14 cellular contexts compared by ENCODE assay signal in the genomic region with DNA sequence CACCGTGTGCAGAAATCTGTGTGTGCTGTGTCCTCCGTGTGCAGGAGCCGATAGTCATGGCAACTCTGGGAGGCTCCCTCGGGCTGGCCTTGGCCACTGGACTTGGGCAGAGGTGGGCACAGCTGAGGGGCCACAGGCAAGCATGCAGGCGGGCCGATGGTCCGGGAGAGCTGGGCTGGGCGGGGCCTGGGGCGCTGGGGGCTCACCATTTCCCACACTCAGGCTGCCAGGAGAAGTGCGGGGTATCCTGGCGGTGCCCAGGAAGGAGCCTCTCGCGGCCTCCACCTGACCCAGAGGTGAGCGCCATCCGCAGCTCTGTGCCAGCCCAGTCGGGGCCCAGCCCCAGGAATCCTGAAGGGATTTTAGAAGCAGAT. TPM values are rescaled to one million over a fixed set of nuclear protein-coding genes. Genes with fewer than 3 reads are reported as not detected.
DNase-seq lines count a peak whose midpoint lies in the region; ATAC-seq and TF ChIP-seq lines count a peak whose summit lies in the region.
"Had no signal": no experiment of that assay in that cellular context is flagged by ENCODE, and none has a peak within 500 bp of the region (broad histone marks: within the 10 kb centered on the region; RNA-seq: fewer than 3 reads in every experiment).

No MANE protein-coding gene starts in this region.

- DNase-seq in GM23248 (no peak), adrenal gland (peak in 3 of 7 donors; percentile 41 to 55 (median 49)), spleen (no peak), lower leg skin (ENCODE audit: low spot score in 2 of 2) (no peak), omental fat pad (ENCODE audit: low spot score) (no peak), T-cell (no peak)
- DNase-seq: naive thymus-derived CD8-positive, alpha-beta T cell; NCI-H146; NCI-H510A; small intestine had no signal

- no peaks in the 10 kb centered on the region for H3K9me2 ChIP-seq in GM23248 (ENCODE audit: insufficient read depth)

- H3K36me3 Mint-ChIP-seq in T-cell = no peaks in the 10 kb centered on the region
- H3K36me3 Mint-ChIP-seq: naive thymus-derived CD8-positive, alpha-beta T cell had no signal

- peak overlapping the region; percentile 88 for H3K27ac ChIP-seq in GM23248
- peak overlapping the region; percentile 66 to 93 (median 85) for H3K27ac ChIP-seq in adrenal gland
- peak overlapping the region; percentile 52 for H3K27ac ChIP-seq in layer of hippocampus (ENCODE audit: low read depth, low read length)
- peak overlapping the region in 7 of 8 donors; percentile 36 to 81 (median 68) for H3K27ac ChIP-seq in spleen

- 33 to 39% methylated on average over 7 of the region's 16 CpGs for WGBS in GM23248 (ENCODE audit: low coverage in 1 of 2, low lambda C conversion rate in 2 of 2, missing lambda C conversion rate in 2 of 2), 2 experiments
- WGBS in adrenal gland, 4 donors = 53 to 71% (median 63%) methylated on average over 7 to 16 of the region's 16 CpGs
- WGBS in spleen, 5 donors = 63 to 72% (median 65%) methylated on average over 8 to 16 of the region's 16 CpGs
- 43 to 61% methylated on average over 16 of the region's 16 CpGs for WGBS in lower leg skin, 2 donors

- POLR2A ChIA-PET in T-cell (lab: Charles Lee) = no interaction called here

- H3K36me3 ChIP-seq in GM23248 (ENCODE audit: low read depth) (no peaks in the 10 kb centered on the region), adrenal gland (replicated peaks in 1 of 2) (no peaks in the 10 kb centered on the region), spleen (no peaks in the 10 kb centered on the region)

- H2AFZ ChIP-seq in GM23248 = no peak overlapping the region

- H3K9ac ChIP-seq in GM23248 = peak overlapping the region; percentile 85

- H3K4me3 ChIP-seq in GM23248 (no peak overlapping the region), adrenal gland (peak overlapping the region in 1 of 4 donors; percentile 6), spleen (no peak overlapping the region), lower leg skin (ENCODE audit: low read depth, poor library complexity, severe bottlenecking) (no peak overlapping the region)

- H3K9me3 Mint-ChIP-seq in T-cell = no peaks in the 10 kb centered on the region
- H3K9me3 Mint-ChIP-seq: activated T-helper 1 cell treated with anti-CD3 and anti-CD28 coated beads, Interleukin-12 subunit alpha, Interleukin-12 subunit beta, Interleukin-2, Interleukin-4 antibody, amounts not matched to agents 30 ng/mL and 10 ng/mL and 1 ng/mL, durations not matched to agents 14 hours and 24 hours and 36 hours; dendritic cell treated with granulocyte-macrophage colony-stimulating factor and Interleukin-4, amounts not matched to agents 40 ng/mL and 50 ng/mL, for 4 days; naive thymus-derived CD8-positive, alpha-beta T cell had no signal

- H3K4me1 ChIP-seq in GM23248 (ENCODE audit: insufficient read depth) (peaks cover 43% of the 10 kb centered on the region), adrenal gland (replicated peaks in 1 of 2) (peaks cover 43 to 66% of the 10 kb centered on the region in 2 donors), spleen (peaks cover 23 to 78% (median 70%) of the 10 kb centered on the region in 6 donors)

- intact Hi-C loops in adrenal gland (cut with DNase I) = no loop called here
- intact Hi-C loops in spleen (cut with DNase I; ENCODE audit: low total_unique reads) = no loop called here
- intact Hi-C loops in lower leg skin (cut with DNase I; ENCODE audit: low total_unique reads) = no loop called here

- H3K79me2 ChIP-seq in GM23248 (ENCODE audit: insufficient read depth) = peaks cover 9% of the 10 kb centered on the region; the same call in 1 of the 2 replicates

- no peaks in the 10 kb centered on the region for H4K20me1 ChIP-seq in GM23248 (ENCODE audit: insufficient read depth)

- TF ChIP-seq POLR2A in adrenal gland (IDR thresholded peaks at IDR 0.05) = no peak
- no peak for TF ChIP-seq POLR2A in spleen (IDR thresholded peaks at IDR 0.05)
- no peak for TF ChIP-seq POLR2A in lower leg skin (IDR thresholded peaks at IDR 0.05)

- no peak overlapping the region for H3K4me3 Mint-ChIP-seq in T-cell
- H3K4me3 Mint-ChIP-seq: activated T-helper 1 cell treated with anti-CD3 and anti-CD28 coated beads, Interleukin-12 subunit alpha, Interleukin-12 subunit beta, Interleukin-2, Interleukin-4 antibody, amounts not matched to agents 30 ng/mL and 10 ng/mL and 1 ng/mL, durations not matched to agents 14 hours and 24 hours and 36 hours; naive thymus-derived CD8-positive, alpha-beta T cell had no signal

- no peak for ATAC-seq in GM21447 (IDR thresholded peaks at IDR 0.05; ENCODE audit: unreplicated experiment)
- no peak for ATAC-seq in omental fat pad (ENCODE audit: low FRiP score)
- no peak for ATAC-seq in T-cell (replicated peaks in 1 of 4)
- ATAC-seq: naive thymus-derived CD8-positive, alpha-beta T cell had no signal

- H3F3A ChIP-seq in GM23248 (ENCODE audit: insufficient read depth) = peaks cover 6% of the 10 kb centered on the region; the same call in 1 of the 2 replicates

- TF ChIP-seq CTCF in adrenal gland (IDR thresholded peaks at IDR 0.05) (no peak), spleen (IDR thresholded peaks at IDR 0.05 in 8 of 11, conservative IDR thresholded peaks at IDR 0.05 in 3 of 11) (no peak), lower leg skin (IDR thresholded peaks at IDR 0.05) (no peak), omental fat pad (IDR thresholded peaks at IDR 0.05) (no peak)

- CTCF ChIA-PET in T-cell (lab: Charles Lee) = no interaction called here

- peak overlapping the region; percentile 38 for H3K4me2 ChIP-seq in GM23248 (ENCODE audit: unreplicated experiment)

- H3K27me3 ChIP-seq in GM23248 (replicated peaks; ENCODE audit: insufficient read depth) (no peaks in the 10 kb centered on the region), adrenal gland (no peaks in the 10 kb centered on the region), layer of hippocampus (ENCODE audit: control insufficient read depth, insufficient read depth, low read length) (no peaks in the 10 kb centered on the region), spleen (replicated peaks in 1 of 7) (peaks cover 0 to 71% (median 20%) of the 10 kb centered on the region in 7 donors)

- H3K9me3 ChIP-seq in GM23248 (ENCODE audit: low read depth) = no peaks in the 10 kb centered on the region
- no peaks in the 10 kb centered on the region for H3K9me3 ChIP-seq in adrenal gland (replicated peaks in 1 of 3)
- H3K9me3 ChIP-seq in spleen = no peaks in the 10 kb centered on the region

- peaks cover 0 to 14% of the 10 kb centered on the region in 2 donors for H3K27me3 Mint-ChIP-seq in T-cell

- H3K27ac Mint-ChIP-seq in T-cell = no peak overlapping the region
- H3K27ac Mint-ChIP-seq: activated T-helper 1 cell treated with anti-CD3 and anti-CD28 coated beads, Interleukin-12 subunit alpha, Interleukin-12 subunit beta, Interleukin-2, Interleukin-4 antibody, amounts not matched to agents 30 ng/mL and 10 ng/mL and 1 ng/mL, durations not matched to agents 14 hours and 24 hours and 36 hours; dendritic cell treated with granulocyte-macrophage colony-stimulating factor and Interleukin-4, amounts not matched to agents 40 ng/mL and 50 ng/mL, for 4 days had no signal

- H3K4me1 Mint-ChIP-seq in T-cell = peaks cover 0 to 7% (median 5%) of the 10 kb centered on the region in 3 donors

- in situ Hi-C loops in GM23248 (cut with MboI) = no loop called here

RNA-seq across cellular contexts. Expression of a gene that starts 28.4 kb away (rescaled TPM):
- total RNA-seq in GM23248 (2014; rRNA removed; shearing (Covaris generic)) = 3.0 and 5.2 TPM in 2 replicates
- polyA plus RNA-seq in GM23248 (2016; fragmentation: Nextera tagmentation; extraction: Ambion mirVana) (0.91 and 1.3 TPM in 2 replicates), adrenal gland (10 to 100 TPM in 2 of 3 donors, 1 to 10 TPM in 1; 2.1 to 68.0 (median 18.2) TPM), spleen (10 to 100 TPM in 1 of 3 donors, 1 to 10 TPM in 2; 1.7 to 10.2 (median 2.0) TPM)
- total RNA-seq in adrenal gland (10 to 100 TPM; 13.0 to 35.3 (median 19.2) TPM), spleen (10 to 100 TPM in 6 of 7 donors, 1 to 10 TPM in 1; 8.7 to 20.3 (median 14.9) TPM), lower leg skin (10 to 100 TPM in 2 of 4 donors, 1 to 10 TPM in 2; 4.1 to 14.2 (median 10.0) TPM), omental fat pad (10 to 100 TPM in 1 of 4 donors, 1 to 10 TPM in 3; 4.8 to 20.8 (median 7.1) TPM), T-cell (under 1 TPM; 0.23 to 0.82 (median 0.33) TPM)
- total RNA-seq: naive thymus-derived CD8-positive, alpha-beta T cell had no signal
- polyA plus RNA-seq: naive thymus-derived CD8-positive, alpha-beta T cell had no signal
